Comparison of ENCODE assay signal across 1 cellular context in the genomic region with DNA sequence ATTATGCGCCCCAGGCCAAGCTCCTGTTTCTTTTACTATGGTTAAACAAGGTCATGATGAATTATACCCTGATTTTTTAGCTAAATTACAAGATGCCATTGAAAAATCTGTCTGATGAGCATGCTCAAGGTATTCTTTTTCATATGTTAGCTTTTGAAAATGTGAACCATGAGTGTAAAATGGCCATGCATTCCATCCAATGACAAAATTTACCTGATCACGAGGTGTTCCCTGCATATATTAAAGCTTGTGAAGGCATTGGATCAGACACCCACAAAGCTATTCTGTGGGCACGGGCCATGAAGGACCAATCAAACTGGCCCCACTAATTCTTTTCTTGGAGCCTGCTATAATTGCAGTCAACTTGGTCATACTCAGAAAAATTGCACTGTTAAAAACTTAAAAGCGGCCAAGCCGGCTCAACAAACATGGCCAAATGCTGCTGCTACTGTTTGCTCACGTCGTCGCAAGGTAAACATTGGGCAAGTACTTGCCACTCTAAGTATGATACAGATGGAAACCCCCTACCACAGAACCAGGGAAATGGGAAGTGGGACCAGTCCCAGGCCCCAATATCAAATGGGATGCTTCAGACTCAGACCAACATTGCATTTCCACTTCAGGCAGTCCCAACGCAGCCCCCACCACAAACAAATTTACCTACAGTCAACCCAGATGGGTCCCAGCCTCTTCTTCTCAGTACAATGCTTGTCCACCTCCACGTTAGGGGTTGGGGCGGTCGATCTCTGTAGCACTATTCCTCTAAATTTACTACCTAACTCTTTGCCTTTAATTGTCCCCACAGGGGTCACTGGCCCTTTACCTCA.
TF ChIP-seq lines count a peak whose summit lies in the region.

No MANE protein-coding gene starts in this region.

TF ChIP-seq in liver, 16 proteins besides CTCF, POLR2A, EP300 and RAD21:
- peak; percentile 47 for TF ChIP-seq YY1 (IDR thresholded peaks at IDR 0.05)
- TF ChIP-seq FOXA2 (IDR thresholded peaks at IDR 0.05), result peak; percentile 67
- peak; percentile 30 for TF ChIP-seq FOXA1 (IDR thresholded peaks at IDR 0.05)
